ENCODE assay signal across 8 cellular contexts in genomic region chr6:42454428-42454791, GRCh38. TPM values are rescaled to one million over a fixed set of nuclear protein-coding genes. Genes with fewer than 3 reads are reported as not detected.
A peak's percentile ranks its signal among the peaks of the same experiment; 100 is the strongest.
DNase-seq lines count a peak whose midpoint lies in the region; ATAC-seq, FAIRE-seq and TF ChIP-seq lines count a peak whose summit lies in the region.

No MANE protein-coding gene starts in this region.

- H3K4me3 Mint-ChIP-seq in IgD-negative memory B cell = peak overlapping the region; percentile 85 to 99 (median 94)
- H3K4me3 Mint-ChIP-seq in dendritic cell treated with granulocyte-macrophage colony-stimulating factor and Interleukin-4, amounts not matched to agents 40 ng/mL and 50 ng/mL, for 4 days = peak overlapping the region; percentile 96

- intact Hi-C loops in dendritic cell treated with granulocyte-macrophage colony-stimulating factor and Interleukin-4, amounts not matched to agents 40 ng/mL and 50 ng/mL, for 4 days (cut with micrococcal nuclease) = loop anchor here (5.0 kb wide), 5 partner anchors 47 to 192 kb away; no protein-coding TSS in a partner anchor

- no peak for TF ChIP-seq POLR2A in GM12892 (IDR thresholded peaks at IDR 0.05; ENCODE audit: low read depth, low read length)

- peak overlapping the region; percentile 85 for H3K4me3 ChIP-seq in AG10803 (ENCODE audit: low read length)
- peak overlapping the region in 1 of 2 donors; percentile 76 for H3K4me3 ChIP-seq in muscle layer of colon (ENCODE audit: low read depth in 1 of 2, low read length in 2 of 2)

- no peaks in the 10 kb centered on the region for H3K9me3 Mint-ChIP-seq in IgD-negative memory B cell
- no peaks in the 10 kb centered on the region for H3K9me3 Mint-ChIP-seq in dendritic cell treated with granulocyte-macrophage colony-stimulating factor and Interleukin-4, amounts not matched to agents 40 ng/mL and 50 ng/mL, for 4 days

- peak overlapping the region; percentile 40 to 91 (median 82) for H3K27ac Mint-ChIP-seq in IgD-negative memory B cell
- H3K27ac Mint-ChIP-seq in dendritic cell treated with granulocyte-macrophage colony-stimulating factor and Interleukin-4, amounts not matched to agents 40 ng/mL and 50 ng/mL, for 4 days = peak overlapping the region; percentile 88

- H3K27me3 ChIP-seq in muscle layer of colon (ENCODE audit: control insufficient read depth in 1 of 2, insufficient read depth in 2 of 2, low read length in 2 of 2) = no peaks in the 10 kb centered on the region

- H3K36me3 ChIP-seq in muscle layer of colon (ENCODE audit: insufficient read depth, low read length) = no peaks in the 10 kb centered on the region

- H3K9ac ChIP-seq in muscle layer of colon (ENCODE audit: low read length) = no peak overlapping the region

- ATAC-seq in HG03196 (IDR thresholded peaks at IDR 0.05; ENCODE audit: unreplicated experiment) = no peak

- H3K27ac ChIP-seq in muscle layer of colon (ENCODE audit: low read depth, low read length) = peak overlapping the region; percentile 95

- no peaks in the 10 kb centered on the region for H3K36me3 Mint-ChIP-seq in IgD-negative memory B cell
- H3K36me3 Mint-ChIP-seq in dendritic cell treated with granulocyte-macrophage colony-stimulating factor and Interleukin-4, amounts not matched to agents 40 ng/mL and 50 ng/mL, for 4 days (ENCODE audit: low read depth) = peaks cover 18% of the 10 kb centered on the region

- peaks cover 8 to 20% (median 14%) of the 10 kb centered on the region in 3 donors for H3K4me1 Mint-ChIP-seq in IgD-negative memory B cell
- peaks cover 27% of the 10 kb centered on the region for H3K4me1 Mint-ChIP-seq in dendritic cell treated with granulocyte-macrophage colony-stimulating factor and Interleukin-4, amounts not matched to agents 40 ng/mL and 50 ng/mL, for 4 days (ENCODE audit: low read depth)

- no peaks in the 10 kb centered on the region for H3K9me3 ChIP-seq in muscle layer of colon (ENCODE audit: low read length)

- no peak for FAIRE-seq in GM12892 (lab: Jason Lieb, UNC)

- H3K27me3 Mint-ChIP-seq in IgD-negative memory B cell = no peaks in the 10 kb centered on the region
- H3K27me3 Mint-ChIP-seq in dendritic cell treated with granulocyte-macrophage colony-stimulating factor and Interleukin-4, amounts not matched to agents 40 ng/mL and 50 ng/mL, for 4 days = peaks cover 10% of the 10 kb centered on the region

- DNase-seq in AG10803 (ENCODE audit: low read depth) (no peak), NCI-H128 (lab: John Stamatoyannopoulos, UW; ENCODE audit: unreplicated experiment) (no peak), GM12892 (ENCODE audit: insufficient read length) (no peak), DMS 273 (lab: John Stamatoyannopoulos, UW; ENCODE audit: unreplicated experiment) (no peak)

- H3K4me1 ChIP-seq in muscle layer of colon (ENCODE audit: insufficient read depth, low read length) = peaks cover 8% of the 10 kb centered on the region

- no peak for TF ChIP-seq CTCF in AG10803 (conservative IDR thresholded peaks at IDR 0.05; ENCODE audit: low read length)

RNA-seq across cellular contexts. Expression of gene TRERF1, which starts 2.7 kb away (rescaled TPM):
- polyA plus RNA-seq in IgD-negative memory B cell = 1.6 TPM
- 7.1 TPM for polyA plus RNA-seq in GM12892 (2012; ENCODE audit: missing spikeins)
